ENCODE assay signal across 9 cellular contexts in genomic region chr10:79438021-79438698, GRCh38. TPM values are rescaled to one million over a fixed set of nuclear protein-coding genes. Genes with fewer than 3 reads are reported as not detected.
DNase-seq lines count a peak whose midpoint lies in the region; ATAC-seq and TF ChIP-seq lines count a peak whose summit lies in the region.
"Had no signal": no experiment of that assay in that cellular context is flagged by ENCODE, and none has a peak within 500 bp of the region (broad histone marks: within the 10 kb centered on the region; RNA-seq: fewer than 3 reads in every experiment).

No MANE protein-coding gene starts in this region.

- H3K36me3 ChIP-seq in H7 (replicated peaks; ENCODE audit: control insufficient read depth, insufficient read depth, low read length) (no peaks in the 10 kb centered on the region), kidney epithelial cell (ENCODE audit: control insufficient read depth, insufficient read depth, low read length) (peaks cover 1% of the 10 kb centered on the region), spleen (peaks cover 0 to 27% (median 0%) of the 10 kb centered on the region in 6 donors)

- intact Hi-C loops in spleen (cut with DNase I; ENCODE audit: low total_unique reads), result no loop called here

- DNase-seq in H7, result peak; percentile 61
- DNase-seq in astrocyte of the cerebellum (ENCODE audit: low read depth), result no peak
- DNase-seq in kidney epithelial cell (ENCODE audit: low read depth), result no peak
- DNase-seq in spleen, result peak; percentile 46
- DNase-seq in DMS79 treated with DMSO at 0.1 percent for 48 hours (lab: John Stamatoyannopoulos, UW), result no peak
- DNase-seq in NCI-H2029 (lab: John Stamatoyannopoulos, UW), result no peak
- DNase-seq: MV-4-11 had no signal

- H3K9me3 ChIP-seq in spleen, result no peaks in the 10 kb centered on the region

- ATAC-seq in HG02571 (IDR thresholded peaks at IDR 0.05; ENCODE audit: unreplicated experiment) (no peak), HG02852 (IDR thresholded peaks at IDR 0.05; ENCODE audit: unreplicated experiment) (no peak)

- peak overlapping the region in 4 of 8 donors; percentile 6 to 38 (median 14) for H3K27ac ChIP-seq in spleen

- peak; percentile 43 for TF ChIP-seq CTCF in astrocyte of the cerebellum (IDR thresholded peaks at IDR 0.05; ENCODE audit: low read depth, low read length, missing control alignments)
- peak; percentile 21 for TF ChIP-seq CTCF in kidney epithelial cell (IDR thresholded peaks at IDR 0.05; ENCODE audit: insufficient read depth, low read length, poor library complexity, severe bottlenecking)
- peak in 3 of 11 experiments; percentile 6 to 20 (median 10) for TF ChIP-seq CTCF in spleen (IDR thresholded peaks at IDR 0.05 in 8 of 11, conservative IDR thresholded peaks at IDR 0.05 in 3 of 11)

- H3K4me1 ChIP-seq in spleen, result peaks cover 4 to 83% (median 44%) of the 10 kb centered on the region in 6 donors

- H3K4me3 ChIP-seq in H7 (ENCODE audit: insufficient read depth, low read depth, low read length) (no peak overlapping the region), astrocyte of the cerebellum (ENCODE audit: low read depth, low read length) (no peak overlapping the region), kidney epithelial cell (ENCODE audit: low read depth, low read length) (no peak overlapping the region), spleen (no peak overlapping the region)

- H3K27me3 ChIP-seq in H7 (ENCODE audit: control insufficient read depth, insufficient read depth, low read length) (no peaks in the 10 kb centered on the region), kidney epithelial cell (ENCODE audit: control insufficient read depth, insufficient read depth, low read length) (no peaks in the 10 kb centered on the region), spleen (replicated peaks in 1 of 7) (no peaks in the 10 kb centered on the region)

- in situ Hi-C loops in astrocyte of the cerebellum (cut with HindIII; ENCODE audit: low sequenced_read_pairs), result no loop called here

- WGBS in spleen, 5 donors, result 81 to 88% (median 86%) methylated on average over 16 of the region's 16 CpGs

- TF ChIP-seq POLR2A in spleen (IDR thresholded peaks at IDR 0.05), result no peak

RNA-seq across cellular contexts. Expression of gene ZCCHC24, which starts 7.3 kb away (rescaled TPM):
- 7.5 and 9.0 TPM in 2 replicates for total RNA-seq in H7 (2014; rRNA removed; shearing (Covaris generic))
- total RNA-seq in kidney epithelial cell (6.2 and 8.6 TPM in 2 replicates), spleen (10 to 100 TPM; 12.6 to 34.1 (median 27.1) TPM)
- polyA plus RNA-seq in spleen, result 10 to 100 TPM in 1 of 3 donors, 1 to 10 TPM in 2; 4.9 to 11.8 (median 5.8) TPM

Comparison
In these comparisons a context has a peak if more than half of its experiments do, and no peak if none do; other contexts are left out.
1. DNase-seq: peak in H7 (single experiment) and spleen (single experiment); none in astrocyte of the cerebellum (single experiment), kidney epithelial cell (single experiment), DMS79 treated with DMSO at 0.1 percent for 48 hours (single experiment) and NCI-H2029 (single experiment).